Comparison of ENCODE assay signal across 13 cellular contexts in the genomic region with DNA sequence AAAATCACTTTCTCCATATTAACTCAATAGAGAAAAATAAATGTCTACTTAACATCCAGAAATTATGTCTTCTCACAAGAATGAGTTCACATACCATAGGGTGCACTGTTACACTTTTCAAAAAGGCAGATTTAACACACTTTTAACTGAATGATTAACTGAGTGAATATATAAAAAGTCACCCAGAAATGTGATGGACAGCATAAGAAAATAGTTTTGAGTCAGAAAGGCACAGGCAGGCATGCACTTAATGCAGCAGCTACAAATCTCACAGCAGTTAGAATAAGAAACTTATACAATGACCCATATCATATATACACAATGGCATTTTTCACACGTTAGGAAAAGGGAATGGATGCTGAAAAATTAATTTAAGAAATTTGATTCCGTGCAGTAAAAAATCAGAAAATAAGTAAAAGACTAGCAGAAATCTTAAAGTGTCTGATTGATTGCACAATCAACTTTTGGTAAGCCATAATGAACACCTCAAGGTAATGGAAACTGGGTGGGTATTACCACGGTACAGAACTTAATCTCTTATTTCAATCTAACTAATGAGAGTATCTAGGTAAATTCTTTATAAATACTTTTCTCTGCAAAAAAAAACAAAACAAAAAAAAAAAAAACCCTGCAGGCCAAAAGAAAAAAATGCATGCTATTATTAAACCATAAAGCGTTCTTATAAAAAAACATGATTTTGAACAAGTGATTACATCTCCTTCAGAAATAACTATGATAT. TPM values are rescaled to one million over a fixed set of nuclear protein-coding genes. Genes with fewer than 3 reads are reported as not detected.
A peak's percentile ranks its signal among the peaks of the same experiment; 100 is the strongest.
DNase-seq lines count a peak whose midpoint lies in the region; ATAC-seq and TF ChIP-seq lines count a peak whose summit lies in the region.
"Had no signal": no experiment of that assay in that cellular context is flagged by ENCODE, and none has a peak within 500 bp of the region (broad histone marks: within the 10 kb centered on the region; RNA-seq: fewer than 3 reads in every experiment).

No MANE protein-coding gene starts in this region.

- no peak overlapping the region for H3K27ac ChIP-seq in dorsolateral prefrontal cortex
- H3K27ac ChIP-seq in left lung, result no peak overlapping the region
- H3K27ac ChIP-seq: adrenal gland, WERI-Rb-1 had no signal

- intact Hi-C loops in Calu3 (cut with micrococcal nuclease; ENCODE audit: unreplicated experiment) (loop anchor here (10.0 kb wide), 1 partner anchor 421 kb away; no protein-coding TSS in a partner anchor), dorsolateral prefrontal cortex (cut with DNase I) (loop anchor here in 1 of 2 donors (10.0 kb wide), 1 partner anchor 129 kb away; no protein-coding TSS in a partner anchor), left lung (cut with DNase I) (no loop called here)

- H3K9me3 ChIP-seq in Loucy (ENCODE audit: insufficient read depth, low read depth, low read length) (no peaks in the 10 kb centered on the region), neuron (ENCODE audit: low read length) (no peaks in the 10 kb centered on the region), left lung (no peaks in the 10 kb centered on the region)
- H3K9me3 ChIP-seq: adrenal gland had no signal

- no peaks in the 10 kb centered on the region for H3K4me1 Mint-ChIP-seq in Calu3 (ENCODE audit: low read depth, unreplicated experiment)

- no peaks in the 10 kb centered on the region for H3K9me2 ChIP-seq in Loucy (replicated peaks; ENCODE audit: low read depth, low read length)

- no peaks in the 10 kb centered on the region for H3F3A ChIP-seq in Loucy (ENCODE audit: low read depth)

- peak overlapping the region; percentile 90 for H3K9ac ChIP-seq in Loucy (ENCODE audit: low read depth, low read length, poor library complexity, severe bottlenecking)

- DNase-seq in Calu3, result no peak
- no peak for DNase-seq in dorsolateral prefrontal cortex
- DNase-seq in left lung, result no peak
- no peak for DNase-seq in A172 (ENCODE audit: low spot score)
- DNase-seq: adrenal gland, erythroblast, NCI-H1092 treated with DMSO at 0.1 percent for 48 hours, WERI-Rb-1 had no signal

- peaks cover 39% of the 10 kb centered on the region for H3K4me1 ChIP-seq in Loucy (ENCODE audit: insufficient read depth, low read length, poor library complexity, severe bottlenecking)
- peaks cover 22% of the 10 kb centered on the region for H3K4me1 ChIP-seq in neuron (ENCODE audit: insufficient read depth, low read length)
- H3K4me1 ChIP-seq in left lung, result peaks cover 12 to 62% of the 10 kb centered on the region in 2 donors

- peaks cover 33% of the 10 kb centered on the region for H3K36me3 Mint-ChIP-seq in Calu3 (ENCODE audit: insufficient read depth, unreplicated experiment)

- peaks cover 73% of the 10 kb centered on the region for H4K20me1 ChIP-seq in Loucy (ENCODE audit: insufficient read depth, low read length, poor library complexity, severe bottlenecking)

- no peak overlapping the region for H2AFZ ChIP-seq in Loucy (ENCODE audit: low read length)
- no peak overlapping the region for H2AFZ ChIP-seq in neuron (ENCODE audit: low read depth, low read length)

- TF ChIP-seq CTCF in Calu3 (IDR thresholded peaks at IDR 0.05; ENCODE audit: unreplicated experiment) (no peak), Loucy (conservative IDR thresholded peaks at IDR 0.05; ENCODE audit: low read length) (no peak), dorsolateral prefrontal cortex (IDR thresholded peaks at IDR 0.05 in 54 of 56, conservative IDR thresholded peaks at IDR 0.05 in 2 of 56; ENCODE audit: low read depth in 1 of 56, partially characterized antibody in 56 of 56) (peak in 6 of 56 donors; percentile 10 to 21 (median 12)), left lung (IDR thresholded peaks at IDR 0.05) (peak in 1 of 2 donors; percentile 10)

- CTCF ChIA-PET in Calu3 (lab: Charles Lee), result no interaction called here

- no peaks in the 10 kb centered on the region for H3K27me3 Mint-ChIP-seq in Calu3 (ENCODE audit: unreplicated experiment)

- H3K36me3 ChIP-seq in Loucy (ENCODE audit: insufficient read depth, low read length) (no peaks in the 10 kb centered on the region), neuron (ENCODE audit: insufficient read depth, low read length) (no peaks in the 10 kb centered on the region), left lung (no peaks in the 10 kb centered on the region)
- H3K36me3 ChIP-seq: adrenal gland, WERI-Rb-1 had no signal

- H3K27me3 ChIP-seq in Loucy (ENCODE audit: insufficient read depth, low read length, poor library complexity, severe bottlenecking) (no peaks in the 10 kb centered on the region), dorsolateral prefrontal cortex (no peaks in the 10 kb centered on the region), neuron (ENCODE audit: insufficient read depth, low read length) (no peaks in the 10 kb centered on the region), left lung (no peaks in the 10 kb centered on the region)
- H3K27me3 ChIP-seq: adrenal gland had no signal

- H3K4me3 ChIP-seq in Loucy (ENCODE audit: low read length, poor library complexity, severe bottlenecking) (peak overlapping the region; percentile 97), dorsolateral prefrontal cortex (peak overlapping the region in 38 of 59 donors; percentile 1 to 90 (median 82)), neuron (ENCODE audit: low read length) (peak overlapping the region; percentile 99), left lung (peak overlapping the region in 1 of 2 donors; percentile 72)
- H3K4me3 ChIP-seq: lung had no signal

- BruUV-seq in Calu3 (replicated peaks; lab: Mats Ljungman, UMichigan), result no TSS peak

- peak overlapping the region; percentile 98 for H3K4me2 ChIP-seq in Loucy (ENCODE audit: low read depth, low read length, poor library complexity, severe bottlenecking)

- no peaks in the 10 kb centered on the region for H3K9me3 Mint-ChIP-seq in Calu3 (ENCODE audit: low read depth, unreplicated experiment)

- no peak overlapping the region for H3K27ac Mint-ChIP-seq in Calu3 (ENCODE audit: unreplicated experiment)

- H3K4me3 Mint-ChIP-seq in Calu3 (ENCODE audit: low read depth, unreplicated experiment), result peak overlapping the region; percentile 19

- peaks cover 79% of the 10 kb centered on the region for H3K79me2 ChIP-seq in Loucy (ENCODE audit: insufficient read depth, low read length)

- no peak for ATAC-seq in HG02588 (IDR thresholded peaks at IDR 0.05; ENCODE audit: unreplicated experiment)
- ATAC-seq in left lung, result no peak
- ATAC-seq in GM21526 (IDR thresholded peaks at IDR 0.05; ENCODE audit: low FRiP score, unreplicated experiment), result no peak

RNA-seq across cellular contexts. Expression of gene MED13L, which starts 3.5 kb away (rescaled TPM):
- total RNA-seq in Calu3 (2022) (89.0 and 89.6 TPM in 2 replicates), dorsolateral prefrontal cortex (100 to 1,000 TPM; 102 to 174 (median 140) TPM), left lung (100 to 1,000 TPM in 1 of 2 donors, 10 to 100 TPM in 1; 98.6 to 123 TPM)
- 33.3 and 37.8 TPM in 2 replicates for total RNA-seq in A172 (2014; rRNA removed; shearing (Covaris generic))
